ENCODE assay signal across 13 cellular contexts in the genomic region with DNA sequence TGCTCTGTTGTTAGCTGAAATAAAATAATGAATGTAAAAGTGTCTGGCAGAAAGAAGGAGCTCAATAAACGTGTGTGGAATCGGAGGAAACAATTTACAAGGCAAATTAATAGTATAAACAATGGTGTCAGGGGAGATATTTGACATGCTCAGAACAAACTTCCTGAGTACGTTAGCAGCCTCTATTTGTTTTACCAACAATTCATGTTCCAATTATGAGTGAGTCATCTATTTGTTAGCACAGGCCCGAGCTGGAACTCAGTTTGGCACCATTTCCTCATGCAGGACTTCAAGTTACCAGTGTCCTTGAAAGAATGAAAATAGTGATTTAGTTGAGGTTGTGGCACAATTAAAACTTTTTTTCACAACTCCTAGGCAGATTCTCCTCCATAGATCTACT. TPM values are rescaled to one million over a fixed set of nuclear protein-coding genes. Genes with fewer than 3 reads are reported as not detected.
DNase-seq lines count a peak whose midpoint lies in the region; ATAC-seq, FAIRE-seq and TF ChIP-seq lines count a peak whose summit lies in the region.
"Had no signal": no experiment of that assay in that cellular context is flagged by ENCODE, and none has a peak within 500 bp of the region (broad histone marks: within the 10 kb centered on the region; RNA-seq: fewer than 3 reads in every experiment).

No MANE protein-coding gene starts in this region.

- no peaks in the 10 kb centered on the region for H3K4me1 Mint-ChIP-seq in activated T-cell treated with anti-CD3 and anti-CD28 coated beads, Interleukin-2, amount 50 U/mL, for 4 hours (ENCODE audit: low read depth)
- H3K4me1 Mint-ChIP-seq: activated CD4-positive, alpha-beta T cell treated with anti-CD3 and anti-CD28 coated beads, Interleukin-2, amount 10 ng/mL, durations not matched to agents 7 days and 5 days; stimulated activated naive CD8-positive, alpha-beta T cell treated with anti-CD3 and anti-CD28 coated beads, Interleukin-15, amount 100 ng/mL, for 72 hours had no signal

- peak overlapping the region in 1 of 2 donors; percentile 69 for H3K27ac ChIP-seq in small intestine (ENCODE audit: low read depth in 1 of 2, low read length in 1 of 2)
- H3K27ac ChIP-seq: cardiac muscle cell had no signal

- H3K4me3 ChIP-seq in foreskin fibroblast (ENCODE audit: low read depth in 1 of 2, low read length in 2 of 2) (no peak overlapping the region), small intestine (ENCODE audit: low read depth in 1 of 2, low read length in 2 of 2) (no peak overlapping the region)
- H3K4me3 ChIP-seq: cardiac muscle cell, GM12878, skin epidermis had no signal

- no peak for TF ChIP-seq CTCF in foreskin fibroblast (IDR thresholded peaks at IDR 0.05; ENCODE audit: low read depth, low read length)

- H3K4me1 ChIP-seq in small intestine (ENCODE audit: control insufficient read depth in 2 of 2, insufficient read depth in 1 of 2, low read depth in 1 of 2, low read length in 1 of 2), result peaks cover 0 to 6% of the 10 kb centered on the region in 2 donors

- no peak for FAIRE-seq in small intestine (lab: Jason Lieb, UNC)
- FAIRE-seq: GM12878 had no signal

- DNase-seq in H4 (ENCODE audit: low spot score) (peak; percentile 45), RKO (ENCODE audit: low spot score) (peak; percentile 2), foreskin fibroblast (peak; percentile 84 to 88), small intestine (peak; percentile 77), epidermal melanocyte (ENCODE audit: insufficient read length, low spot score) (no peak)
- no peak for DNase-seq in activated T-cell treated with anti-CD3 and anti-CD28 coated beads, Interleukin-2, amount 50 U/mL, for 4 hours
- DNase-seq: activated CD4-positive, alpha-beta T cell treated with anti-CD3 and anti-CD28 coated beads, Interleukin-2, amount 10 ng/mL, durations not matched to agents 7 days and 5 days; stimulated activated naive CD8-positive, alpha-beta T cell treated with anti-CD3 and anti-CD28 coated beads, Interleukin-15, amount 100 ng/mL, for 72 hours had no signal

- WGBS in small intestine, 3 donors, result 3 to 13% (median 9%) methylated on average over 4 of the region's 4 CpGs

- peaks cover 0 to 2% of the 10 kb centered on the region in 2 donors for H3K27me3 ChIP-seq in small intestine (ENCODE audit: control insufficient read depth in 2 of 2, insufficient read depth in 2 of 2, low read length in 2 of 2)

- H3K36me3 ChIP-seq in small intestine (ENCODE audit: control insufficient read depth in 2 of 2, insufficient read depth in 2 of 2, low read length in 2 of 2), result no peaks in the 10 kb centered on the region
- H3K36me3 ChIP-seq: cardiac muscle cell had no signal

- H3K4me3 Mint-ChIP-seq in activated T-cell treated with anti-CD3 and anti-CD28 coated beads, Interleukin-2, amount 50 U/mL, for 4 hours, result no peak overlapping the region
- H3K4me3 Mint-ChIP-seq: activated CD4-positive, alpha-beta T cell treated with anti-CD3 and anti-CD28 coated beads, Interleukin-2, amount 10 ng/mL, durations not matched to agents 7 days and 5 days; stimulated activated naive CD8-positive, alpha-beta T cell treated with anti-CD3 and anti-CD28 coated beads, Interleukin-15, amount 100 ng/mL, for 72 hours had no signal

- no peaks in the 10 kb centered on the region for H3K9me3 ChIP-seq in small intestine (ENCODE audit: control insufficient read depth, low read depth)

- no peak for ATAC-seq in activated T-cell treated with anti-CD3 and anti-CD28 coated beads, Interleukin-2, amount 50 U/mL, for 4 hours
- ATAC-seq in GM18907 (IDR thresholded peaks at IDR 0.05; ENCODE audit: unreplicated experiment) (no peak), GM18498 (IDR thresholded peaks at IDR 0.05; ENCODE audit: unreplicated experiment) (no peak)
- ATAC-seq: GM12878; stimulated activated naive CD8-positive, alpha-beta T cell treated with anti-CD3 and anti-CD28 coated beads, Interleukin-15, amount 100 ng/mL, for 72 hours had no signal

- no peaks in the 10 kb centered on the region for H3K36me3 Mint-ChIP-seq in activated T-cell treated with anti-CD3 and anti-CD28 coated beads, Interleukin-2, amount 50 U/mL, for 4 hours (ENCODE audit: insufficient read depth)

- H3K27me3 Mint-ChIP-seq in activated T-cell treated with anti-CD3 and anti-CD28 coated beads, Interleukin-2, amount 50 U/mL, for 4 hours (ENCODE audit: low read depth), result peaks cover 22% of the 10 kb centered on the region

- H3K9me3 Mint-ChIP-seq in activated T-cell treated with anti-CD3 and anti-CD28 coated beads, Interleukin-2, amount 50 U/mL, for 4 hours, result no peaks in the 10 kb centered on the region
- H3K9me3 Mint-ChIP-seq: activated CD4-positive, alpha-beta T cell treated with anti-CD3 and anti-CD28 coated beads, Interleukin-2, amount 10 ng/mL, durations not matched to agents 7 days and 5 days; stimulated activated naive CD8-positive, alpha-beta T cell treated with anti-CD3 and anti-CD28 coated beads, Interleukin-15, amount 100 ng/mL, for 72 hours had no signal

RNA-seq across cellular contexts. Expression of a gene that starts 9.1 kb away (rescaled TPM):
- total RNA-seq in H4 (2014; rRNA removed; shearing (Covaris generic)), result not detected in 2 replicates
- polyA plus RNA-seq in small intestine, result 1 to 10 TPM in 1 of 3 donors, not detected in 2; 1.5 TPM
- not detected for total RNA-seq in activated T-cell treated with anti-CD3 and anti-CD28 coated beads, Interleukin-2, amount 50 U/mL, for 4 hours
- total RNA-seq: activated CD4-positive, alpha-beta T cell treated with anti-CD3 and anti-CD28 coated beads, Interleukin-2, amount 10 ng/mL, durations not matched to agents 7 days and 5 days; cardiac muscle cell; GM12878 had no signal
- polyA plus RNA-seq: cardiac muscle cell, GM12878 had no signal

Comparison
In these comparisons a context has a peak if more than half of its experiments do, and no peak if none do; other contexts are left out.
1. DNase-seq: peak in H4 (single experiment), RKO (single experiment), foreskin fibroblast (2 of 2) and small intestine (single experiment); none in epidermal melanocyte (single experiment) and activated T-cell treated with anti-CD3 and anti-CD28 coated beads, Interleukin-2, amount 50 U/mL, for 4 hours (single experiment).